ENCODE assay signal across 16 cellular contexts in the genomic region with DNA sequence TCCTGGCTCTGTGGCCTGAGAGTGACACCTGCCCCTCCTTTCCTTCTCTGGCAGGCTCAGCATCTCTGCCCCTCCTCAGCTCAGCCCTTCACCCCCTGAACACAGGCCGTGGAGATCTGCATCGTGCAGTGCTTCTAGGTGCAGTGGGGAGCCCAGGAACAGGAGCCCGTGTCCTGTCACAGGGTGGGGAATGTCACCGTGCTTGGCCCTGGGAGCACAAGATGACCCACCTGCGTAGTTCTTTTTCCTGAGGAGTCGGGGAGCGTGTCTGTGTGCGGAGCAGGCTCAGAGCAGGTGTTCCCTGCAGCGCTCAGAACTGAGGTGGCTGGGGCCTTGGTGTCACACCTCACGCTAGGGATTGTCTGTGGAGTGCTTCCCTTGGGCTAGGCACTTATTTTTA. TPM values are rescaled to one million over a fixed set of nuclear protein-coding genes. Genes with fewer than 3 reads are reported as not detected.
A peak's percentile ranks its signal among the peaks of the same experiment; 100 is the strongest.
DNase-seq lines count a peak whose midpoint lies in the region; ATAC-seq and TF ChIP-seq lines count a peak whose summit lies in the region.
"Had no signal": no experiment of that assay in that cellular context is flagged by ENCODE, and none has a peak within 500 bp of the region (broad histone marks: within the 10 kb centered on the region; RNA-seq: fewer than 3 reads in every experiment).

No MANE protein-coding gene starts in this region.

- CTCF ChIA-PET in naive thymus-derived CD4-positive, alpha-beta T cell (lab: Charles Lee), result interaction anchor here (1.3 kb wide), 2 partner anchors 11 to 33 kb away, joined by 3 to 4 read pairs; a partner anchor contains a TSS

- ATAC-seq in activated naive CD4-positive, alpha-beta T cell treated with anti-CD3 and anti-CD28 coated beads, Interleukin-2, amount 50 U/mL, for 72 hours, result peak in 1 of 2 donors; percentile 14
- ATAC-seq in naive thymus-derived CD4-positive, alpha-beta T cell, result no peak

- TF ChIP-seq POLR2A in GM18951 (IDR thresholded peaks at IDR 0.05; ENCODE audit: extremely low read depth, insufficient read depth, insufficient read length), result peak; percentile 13

- in situ Hi-C loops in GM18951 (cut with MboI; ENCODE audit: low sequenced_read_pairs, unreplicated experiment), result no loop called here

- peak overlapping the region; percentile 70 for H3K27ac ChIP-seq in naive thymus-derived CD4-positive, alpha-beta T cell (ENCODE audit: low read depth, low read length)

- H3K27ac Mint-ChIP-seq in CD14-positive monocyte, result peak overlapping the region; percentile 95 to 98 (median 97)
- H3K27ac Mint-ChIP-seq in activated naive CD4-positive, alpha-beta T cell treated with anti-CD3 and anti-CD28 coated beads, Interleukin-2, amount 50 U/mL, for 72 hours, result peak overlapping the region; percentile 60 to 90
- H3K27ac Mint-ChIP-seq in naive thymus-derived CD4-positive, alpha-beta T cell, result peak overlapping the region; percentile 48 to 95 (median 83)

- H3K4me3 Mint-ChIP-seq in CD14-positive monocyte, result no peak overlapping the region
- H3K4me3 Mint-ChIP-seq in naive thymus-derived CD4-positive, alpha-beta T cell, result peak overlapping the region in 4 of 10 donors; percentile 23 to 47 (median 38)
- H3K4me3 Mint-ChIP-seq: nephron had no signal

- no peak overlapping the region for H3K4me3 ChIP-seq in naive thymus-derived CD4-positive, alpha-beta T cell (ENCODE audit: low read length)
- H3K4me3 ChIP-seq: HAP-1, thyroid gland had no signal

- H3K36me3 Mint-ChIP-seq in CD14-positive monocyte, result peaks cover 30 to 58% of the 10 kb centered on the region in 2 donors
- H3K36me3 Mint-ChIP-seq in activated naive CD4-positive, alpha-beta T cell treated with anti-CD3 and anti-CD28 coated beads, Interleukin-2, amount 50 U/mL, for 72 hours, result peaks cover 0 to 39% of the 10 kb centered on the region in 2 donors
- H3K36me3 Mint-ChIP-seq in naive thymus-derived CD4-positive, alpha-beta T cell, result peaks cover 0 to 10% (median 5%) of the 10 kb centered on the region in 5 donors

- H3K27me3 ChIP-seq in naive thymus-derived CD4-positive, alpha-beta T cell (ENCODE audit: control insufficient read depth in 2 of 2, insufficient read depth in 2 of 2, low read length in 2 of 2), result no peaks in the 10 kb centered on the region
- H3K27me3 ChIP-seq: thyroid gland had no signal

- H3K4me1 ChIP-seq in naive thymus-derived CD4-positive, alpha-beta T cell (ENCODE audit: control insufficient read depth in 2 of 2, insufficient read depth in 2 of 2, low read length in 2 of 2), result peaks cover 37 to 47% of the 10 kb centered on the region in 2 donors
- H3K4me1 ChIP-seq: HAP-1 had no signal

- DNase-seq in CD14-positive monocyte (ENCODE audit: low spot score) (no peak), NCI-H748 treated with DMSO at 0.1 percent for 48 hours (lab: John Stamatoyannopoulos, UW) (no peak), EL (no peak), hippocampal formation (lab: John Stamatoyannopoulos, UW) (no peak), UCSD-AML1 (lab: John Stamatoyannopoulos, UW; ENCODE audit: unreplicated experiment) (no peak)
- no peak for DNase-seq in activated naive CD4-positive, alpha-beta T cell treated with anti-CD3 and anti-CD28 coated beads, Interleukin-2, amount 50 U/mL, for 72 hours (ENCODE audit: low spot score in 2 of 2)
- no peak for DNase-seq in naive thymus-derived CD4-positive, alpha-beta T cell
- DNase-seq: activated effector memory CD4-positive, alpha-beta T cell treated with Interleukin-2 at 50 U/mL for 16 hours; DMS79; NCI-H1048; NCI-H774; T-helper 9 cell; thyroid gland had no signal

- H3K9me3 Mint-ChIP-seq in CD14-positive monocyte, result peaks cover 0 to 3% (median 0%) of the 10 kb centered on the region in 7 donors
- H3K9me3 Mint-ChIP-seq in activated naive CD4-positive, alpha-beta T cell treated with anti-CD3 and anti-CD28 coated beads, Interleukin-2, amount 50 U/mL, for 72 hours, result no peaks in the 10 kb centered on the region
- no peaks in the 10 kb centered on the region for H3K9me3 Mint-ChIP-seq in naive thymus-derived CD4-positive, alpha-beta T cell
- H3K9me3 Mint-ChIP-seq: nephron had no signal

- intact Hi-C loops in CD14-positive monocyte (cut with micrococcal nuclease), result loop anchor here in 1 of 2 donors (5.0 kb wide), 1 partner anchor 36 kb away; a partner anchor contains a TSS
- intact Hi-C loops in naive thymus-derived CD4-positive, alpha-beta T cell (cut with micrococcal nuclease), result no loop called here

- peaks cover 0 to 3% (median 1%) of the 10 kb centered on the region in 3 donors for H3K27me3 Mint-ChIP-seq in CD14-positive monocyte (ENCODE audit: low read depth in 3 of 3)
- H3K27me3 Mint-ChIP-seq in naive thymus-derived CD4-positive, alpha-beta T cell, result no peaks in the 10 kb centered on the region

- POLR2A ChIA-PET in naive thymus-derived CD4-positive, alpha-beta T cell (lab: Charles Lee), result interaction anchor here (0.6 to 4.3 kb wide), 4 partner anchors 10 to 1470 kb away, joined by 3 to 31 read pairs (median 3); a partner anchor contains a TSS

- peaks cover 88% of the 10 kb centered on the region for H3K4me1 Mint-ChIP-seq in CD14-positive monocyte
- H3K4me1 Mint-ChIP-seq in naive thymus-derived CD4-positive, alpha-beta T cell, result peaks cover 58 to 84% (median 75%) of the 10 kb centered on the region in 7 donors

- H3K9me3 ChIP-seq in naive thymus-derived CD4-positive, alpha-beta T cell (ENCODE audit: control insufficient read depth in 2 of 3, low read length in 3 of 3), result no peaks in the 10 kb centered on the region
- H3K9me3 ChIP-seq: HAP-1, thyroid gland had no signal

- TF ChIP-seq CTCF in CD14-positive monocyte (IDR thresholded peaks at IDR 0.05), result no peak

- no peaks in the 10 kb centered on the region for H3K36me3 ChIP-seq in naive thymus-derived CD4-positive, alpha-beta T cell (ENCODE audit: control insufficient read depth in 2 of 3, insufficient read depth in 3 of 3, low read length in 3 of 3)
- H3K36me3 ChIP-seq: HAP-1, thyroid gland had no signal

RNA-seq across cellular contexts. Expression of a gene that starts 10.6 kb away (rescaled TPM):
- 10 to 100 TPM; 25.9 to 29.5 TPM for polyA plus RNA-seq in CD14-positive monocyte
- 10 to 100 TPM; 17.8 to 50.8 TPM for total RNA-seq in activated naive CD4-positive, alpha-beta T cell treated with anti-CD3 and anti-CD28 coated beads, Interleukin-2, amount 50 U/mL, for 72 hours
- total RNA-seq in naive thymus-derived CD4-positive, alpha-beta T cell, result 10 to 100 TPM; 37.5 to 50.1 (median 43.4) TPM
- 10 to 100 TPM; 18.6 to 25.3 TPM for polyA plus RNA-seq in naive thymus-derived CD4-positive, alpha-beta T cell

RNA-seq across cellular contexts. Expression of a gene that starts 35.0 kb away (rescaled TPM):
- polyA plus RNA-seq in CD14-positive monocyte, result 10 to 100 TPM; 22.4 to 24.5 TPM
- 10 to 100 TPM; 44.8 to 48.0 TPM for total RNA-seq in activated naive CD4-positive, alpha-beta T cell treated with anti-CD3 and anti-CD28 coated beads, Interleukin-2, amount 50 U/mL, for 72 hours
- 100 to 1,000 TPM in 2 of 5 experiments, 10 to 100 TPM in 3; 55.8 to 138 (median 72.4) TPM for total RNA-seq in naive thymus-derived CD4-positive, alpha-beta T cell
- polyA plus RNA-seq in naive thymus-derived CD4-positive, alpha-beta T cell, result 10 to 100 TPM; 40.4 to 66.7 TPM
